ENCODE assay signal across 9 cellular contexts in the genomic region with DNA sequence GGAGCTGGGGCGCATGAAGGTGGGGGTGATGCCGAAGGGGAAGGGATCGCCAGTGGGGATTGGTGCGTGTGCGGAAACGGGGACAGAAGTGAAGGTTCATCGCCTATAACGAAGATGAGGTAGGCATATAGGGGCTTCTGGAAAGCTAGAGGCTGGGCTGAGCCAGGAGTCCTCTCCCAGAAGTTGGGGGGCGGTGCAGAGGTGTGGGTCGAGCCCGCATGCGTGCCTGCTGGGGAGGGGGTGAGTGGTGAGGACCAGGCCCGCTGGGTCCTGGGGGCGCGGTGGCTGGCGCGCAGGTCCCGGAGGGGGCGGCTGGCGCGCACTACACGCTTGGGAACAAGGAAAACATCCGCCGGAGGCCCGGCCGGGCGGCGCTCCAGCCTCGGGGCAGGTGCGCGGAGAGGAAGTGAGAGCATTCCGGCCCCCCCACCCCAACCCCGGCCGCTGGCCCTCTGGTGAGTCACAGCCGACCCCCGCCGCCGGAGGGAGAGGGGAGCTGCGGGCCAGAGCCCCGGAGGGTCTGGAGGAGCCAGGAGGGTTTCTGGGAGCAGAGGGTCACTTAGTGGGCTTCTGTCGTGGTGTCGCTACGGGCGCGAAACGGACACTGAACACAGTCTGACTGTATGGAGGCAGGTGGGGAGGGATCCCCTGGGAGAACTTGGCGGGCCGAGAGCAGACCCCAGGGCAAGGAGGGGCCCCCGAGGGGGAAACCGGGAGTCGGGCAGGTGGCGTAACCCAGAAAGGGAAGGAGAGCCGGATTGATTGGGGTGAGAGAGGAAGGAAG. TPM values are rescaled to one million over a fixed set of nuclear protein-coding genes. Genes with fewer than 3 reads are reported as not detected.
DNase-seq lines count a peak whose midpoint lies in the region; ATAC-seq and TF ChIP-seq lines count a peak whose summit lies in the region.
"Had no signal": no experiment of that assay in that cellular context is flagged by ENCODE, and none has a peak within 500 bp of the region (broad histone marks: within the 10 kb centered on the region; RNA-seq: fewer than 3 reads in every experiment).

No MANE protein-coding gene starts in this region.

- H3K4me1 ChIP-seq in muscle layer of duodenum (ENCODE audit: control insufficient read depth in 1 of 2, insufficient read depth in 2 of 2, low read length in 2 of 2) (peaks cover 5 to 13% of the 10 kb centered on the region in 2 donors), stomach (peaks cover 14 to 42% (median 33%) of the 10 kb centered on the region in 4 donors)

- H3K27ac ChIP-seq in muscle layer of duodenum (ENCODE audit: low read length) (peak overlapping the region; percentile 91), stomach (peak overlapping the region; percentile 89 to 99 (median 92))
- H3K27ac ChIP-seq: C4-2B had no signal

- no peaks in the 10 kb centered on the region for H3K9me3 ChIP-seq in muscle layer of duodenum (ENCODE audit: control insufficient read depth in 1 of 2, low read length in 2 of 2)
- H3K9me3 ChIP-seq in stomach, result no peaks in the 10 kb centered on the region

- H3K27me3 ChIP-seq in muscle layer of duodenum (ENCODE audit: low read depth, low read length) (no peaks in the 10 kb centered on the region), stomach (no peaks in the 10 kb centered on the region)

- TF ChIP-seq EP300 in stomach (IDR thresholded peaks at IDR 0.05), result no peak

- peak; percentile 61 to 82 for DNase-seq in NCI-H524 (lab: John Stamatoyannopoulos, UW)
- no peak for DNase-seq in NCI-H524 treated with DMSO at 0.1 percent for 48 hours (lab: John Stamatoyannopoulos, UW)
- DNase-seq in NCI-H2196 treated with DMSO at 0.1 percent for 48 hours (lab: John Stamatoyannopoulos, UW; ENCODE audit: unreplicated experiment), result peak; percentile 57
- peak; percentile 90 for DNase-seq in activated CD8-positive, alpha-beta memory T cell treated with anti-CD3 and anti-CD28 coated beads for 24 hours
- peak; percentile 77 to 80 for DNase-seq in erythroblast (lab: John Stamatoyannopoulos, UW)
- DNase-seq in stomach, result peak; percentile 74

- ATAC-seq in HG02852 (IDR thresholded peaks at IDR 0.05; ENCODE audit: unreplicated experiment), result peak; percentile 61

- peak in 3 of 7 experiments; percentile 52 to 76 (median 76) for TF ChIP-seq CTCF in stomach (IDR thresholded peaks at IDR 0.05)

- H3K4me3 ChIP-seq in muscle layer of duodenum (ENCODE audit: low read depth in 1 of 2, low read length in 2 of 2) (peak overlapping the region; percentile 77 to 81), stomach (peak overlapping the region; percentile 57 to 65 (median 63))

- intact Hi-C loops in stomach (cut with DNase I; ENCODE audit: low total_unique reads), result no loop called here

- H3K36me3 ChIP-seq in muscle layer of duodenum (ENCODE audit: control insufficient read depth in 1 of 2, insufficient read depth in 2 of 2, low read length in 2 of 2), result peaks cover 23 to 25% of the 10 kb centered on the region in 2 donors
- H3K36me3 ChIP-seq in stomach, result peaks cover 27 to 35% (median 31%) of the 10 kb centered on the region in 4 donors

- WGBS in stomach, 5 donors, result 0 to 1% (median 1%) methylated on average over 42 to 53 of the region's 53 CpGs

- TF ChIP-seq POLR2A in erythroblast (IDR thresholded peaks at IDR 0.05; ENCODE audit: low read length), result peak; percentile 63
- no peak for TF ChIP-seq POLR2A in stomach (IDR thresholded peaks at IDR 0.05)

RNA-seq across cellular contexts. Expression of gene MSMP, which starts 2.9 kb away (rescaled TPM):
- total RNA-seq in stomach, result not detected
- polyA plus RNA-seq in stomach, result under 1 TPM in 1 of 3 donors, not detected in 2; 0.35 TPM

RNA-seq across cellular contexts. Expression of gene RGP1, which starts 7.8 kb away (rescaled TPM):
- total RNA-seq in stomach, result 10 to 100 TPM in 4 of 5 donors, 1 to 10 TPM in 1; 7.0 to 21.2 (median 14.7) TPM
- polyA plus RNA-seq in stomach, result 10 to 100 TPM in 1 of 3 donors, 1 to 10 TPM in 2; 3.8 to 12.8 (median 7.2) TPM

RNA-seq across cellular contexts. Expression of gene GBA2, which starts 7.9 kb away (rescaled TPM):
- 100 to 1,000 TPM in 3 of 5 donors, 10 to 100 TPM in 2; 29.8 to 210 (median 145) TPM for total RNA-seq in stomach
- polyA plus RNA-seq in stomach, result 10 to 100 TPM; 26.5 to 38.9 (median 32.5) TPM

RNA-seq across cellular contexts. Expression of gene CREB3, which starts 24.5 kb away (rescaled TPM):
- total RNA-seq in stomach, result 10 to 100 TPM; 33.2 to 84.0 (median 79.1) TPM
- polyA plus RNA-seq in stomach, result 10 to 100 TPM; 29.4 to 40.5 (median 37.9) TPM

RNA-seq across cellular contexts. Expression of gene TLN1, which starts 24.9 kb away (rescaled TPM):
- total RNA-seq in stomach, result 100 to 1,000 TPM; 169 to 399 (median 223) TPM
- 100 to 1,000 TPM in 1 of 3 donors, 10 to 100 TPM in 2; 53.2 to 141 (median 70.2) TPM for polyA plus RNA-seq in stomach
